ENCODE assay signal across 19 cellular contexts in the genomic region with DNA sequence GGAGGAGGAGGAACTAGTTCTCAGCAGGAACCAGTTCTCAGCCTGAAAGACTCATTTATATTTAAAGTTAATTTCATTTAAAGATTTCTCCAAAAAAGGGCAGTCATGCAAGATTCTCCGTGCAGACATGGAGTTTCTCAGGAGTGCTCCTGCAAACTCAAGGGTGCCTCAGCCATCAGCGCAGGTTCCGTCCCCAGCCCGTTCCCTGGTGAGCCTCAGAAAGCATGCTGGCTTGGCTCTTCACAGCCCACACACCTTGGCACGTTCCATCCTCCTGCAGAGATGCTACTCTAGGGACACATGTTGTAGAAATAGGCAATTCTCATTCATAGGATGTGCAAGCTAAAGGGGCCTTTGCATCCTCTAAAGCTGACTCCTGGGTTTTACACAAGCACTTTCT.
DNase-seq lines count a peak whose midpoint lies in the region; ATAC-seq, FAIRE-seq and TF ChIP-seq lines count a peak whose summit lies in the region.
"Had no signal": no experiment of that assay in that cellular context is flagged by ENCODE, and none has a peak within 500 bp of the region (broad histone marks: within the 10 kb centered on the region; RNA-seq: fewer than 3 reads in every experiment).

No MANE protein-coding gene starts in this region.

- peaks cover 0 to 19% (median 3%) of the 10 kb centered on the region in 12 donors for H3K4me1 ChIP-seq in heart left ventricle

- H3K27ac ChIP-seq in heart left ventricle, result no peak overlapping the region
- peak overlapping the region; percentile 27 for H3K27ac ChIP-seq in caudate nucleus (ENCODE audit: low read depth, low read length)
- H3K27ac ChIP-seq: KMS-11 had no signal

- no peaks in the 10 kb centered on the region for H3K9me3 ChIP-seq in heart left ventricle

- TF ChIP-seq CTCF in heart left ventricle (IDR thresholded peaks at IDR 0.05) (no peak), nephron progenitor cell (IDR thresholded peaks at IDR 0.05) (no peak)

- peaks cover 64% of the 10 kb centered on the region for H3K4me1 Mint-ChIP-seq in nephron progenitor cell

- FAIRE-seq in GM12892 (lab: Jason Lieb, UNC), result no peak
- FAIRE-seq: A204.1 had no signal

- 75 to 94% (median 86%) methylated on average over 5 of the region's 5 CpGs for WGBS in heart left ventricle, 4 donors

- peaks cover 13% of the 10 kb centered on the region for H3K9me3 Mint-ChIP-seq in nephron progenitor cell

- H3K36me3 ChIP-seq in heart left ventricle, result no peaks in the 10 kb centered on the region

- no peak for TF ChIP-seq POLR2A in heart left ventricle (IDR thresholded peaks at IDR 0.05)
- no peak for TF ChIP-seq POLR2A in GM12892 (IDR thresholded peaks at IDR 0.05; ENCODE audit: low read depth, low read length)

- H3K27ac Mint-ChIP-seq in nephron progenitor cell, result peak overlapping the region; percentile 92

- DNase-seq in cardiac septum (ENCODE audit: low spot score) (peak; percentile 15), heart left ventricle (no peak), caudate nucleus (lab: John Stamatoyannopoulos, UW) (peak in 5 of 61 donors; percentile 12 to 28 (median 23)), nephron progenitor cell (no peak), GM12892 (ENCODE audit: insufficient read length) (no peak), UCSD-AML1 (lab: John Stamatoyannopoulos, UW; ENCODE audit: unreplicated experiment) (no peak), DMS114 treated with DMSO at 0.1 percent for 48 hours (lab: John Stamatoyannopoulos, UW; ENCODE audit: unreplicated experiment) (no peak)
- DNase-seq: C1 segment of cervical spinal cord; MM.1S; NCI-H1105; NCI-H187; NCI-H345; NCI-H526 treated with DMSO at 0.1 percent for 48 hours; NK-92 treated with Interleukin-12 subunit alpha and Interleukin-12 subunit beta, amount 100 ng/mL, for 24 hours; OCI-M1; SHP77 treated with DMSO at 0.1 percent for 48 hours had no signal

- no peaks in the 10 kb centered on the region for H3K36me3 Mint-ChIP-seq in nephron progenitor cell (ENCODE audit: low read depth)

- peaks cover 7% of the 10 kb centered on the region for H3K27me3 Mint-ChIP-seq in nephron progenitor cell (ENCODE audit: low read depth, poor library complexity)

- H3K27me3 ChIP-seq in heart left ventricle, result no peaks in the 10 kb centered on the region

- intact Hi-C loops in cardiac septum (cut with DNase I), result no loop called here
- intact Hi-C loops in heart left ventricle (cut with DNase I), result no loop called here

- no peak overlapping the region for H3K4me3 Mint-ChIP-seq in nephron progenitor cell

- no peak overlapping the region for H3K4me3 ChIP-seq in heart left ventricle

- ATAC-seq in heart left ventricle (no peak), GM18861 (IDR thresholded peaks at IDR 0.05; ENCODE audit: unreplicated experiment) (no peak)
